ENCODE assay signal across 26 cellular contexts in the genomic region with DNA sequence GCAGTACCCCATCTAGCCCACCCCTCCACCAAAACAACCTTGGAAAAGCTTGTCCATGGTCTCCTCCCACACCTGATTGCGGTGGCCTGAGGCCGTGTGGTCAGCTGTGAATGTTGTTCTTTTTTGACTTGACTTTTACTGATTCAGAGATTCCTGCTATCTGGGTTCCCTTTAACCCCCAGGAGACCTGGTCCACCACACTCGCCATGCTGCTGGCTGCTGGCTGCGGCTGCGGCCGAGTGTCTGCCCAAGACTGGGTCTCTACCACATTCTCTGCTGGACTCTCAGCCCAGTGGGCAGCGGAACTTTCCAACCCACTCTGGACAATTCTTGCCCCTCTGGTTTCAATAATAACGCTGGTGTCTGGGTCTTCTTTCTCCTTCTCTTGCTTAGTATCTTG. TPM values are rescaled to one million over a fixed set of nuclear protein-coding genes. Genes with fewer than 3 reads are reported as not detected.
"Had no signal": no experiment of that assay in that cellular context is flagged by ENCODE, and none has a peak within 500 bp of the region (broad histone marks: within the 10 kb centered on the region; RNA-seq: fewer than 3 reads in every experiment).

No MANE protein-coding gene starts in this region.

- H3K27ac Mint-ChIP-seq: effector memory CD8-positive, alpha-beta T cell; mesothelial cell of epicardium; naive thymus-derived CD4-positive, alpha-beta T cell; nephron had no signal

- H3K4me1 Mint-ChIP-seq: mesothelial cell of epicardium; stimulated activated naive CD8-positive, alpha-beta T cell treated with anti-CD3 and anti-CD28 coated beads, Interleukin-15, amount 100 ng/mL, for 72 hours had no signal

- H3K4me2 ChIP-seq: hepatocyte had no signal

- ATAC-seq: effector memory CD8-positive, alpha-beta T cell; gastroesophageal sphincter; heart left ventricle; left cardiac atrium; left lung; naive thymus-derived CD4-positive, alpha-beta T cell; pancreas; right lobe of liver; stimulated activated naive CD8-positive, alpha-beta T cell treated with anti-CD3 and anti-CD28 coated beads, Interleukin-15, amount 100 ng/mL, for 72 hours had no signal

- H3K9me3 ChIP-seq: gastroesophageal sphincter, heart left ventricle, left lung, neutrophil, pancreas, right lobe of liver, testis, tibial artery, upper lobe of left lung had no signal

- H3K4me1 ChIP-seq: pancreas, right lobe of liver had no signal

- DNase-seq: cerebellar nuclear complex; cortex of kidney; effector memory CD8-positive, alpha-beta T cell; heart left ventricle; left cardiac atrium; left lung; mesenchymal stem cell; naive thymus-derived CD4-positive, alpha-beta T cell; pancreas; retina; right lobe of liver; small intestine; stimulated activated CD4-positive, alpha-beta T cell treated with anti-CD3 and anti-CD28 coated beads, Interleukin-1b, Interleukin-23, amount 100 ng/mL, for 48 hours; stimulated activated CD4-positive, alpha-beta T cell treated with anti-CD3 and anti-CD28 coated beads, Interleukin-4, amount 100 ng/mL, for 1 hour; stimulated activated CD8-positive, alpha-beta memory T cell treated with anti-CD3 and anti-CD28 coated beads, Interleukin-4, amount 100 ng/mL, for 48 hours; stimulated activated naive CD4-positive, alpha-beta T cell; stimulated activated naive CD8-positive, alpha-beta T cell treated with anti-CD3 and anti-CD28 coated beads, Interleukin-15, amount 100 ng/mL, for 72 hours; testis; tibial artery had no signal

- H3K4me3 ChIP-seq: gastroesophageal sphincter, heart left ventricle, hepatocyte, left lung, pancreas, right lobe of liver, testis, tibial artery, upper lobe of left lung had no signal

- H3K9me3 Mint-ChIP-seq: effector memory CD8-positive, alpha-beta T cell; mesothelial cell of epicardium; nephron; stimulated activated naive CD8-positive, alpha-beta T cell treated with anti-CD3 and anti-CD28 coated beads, Interleukin-15, amount 100 ng/mL, for 72 hours had no signal

- H3K79me2 ChIP-seq: hepatocyte had no signal

- H3K27me3 ChIP-seq: gastroesophageal sphincter, heart left ventricle, hepatocyte, pancreas, right lobe of liver, testis, tibial artery, upper lobe of left lung had no signal

- H3K27ac ChIP-seq: gastroesophageal sphincter, hepatocyte, left lung, neutrophil, pancreas, right lobe of liver, testis, upper lobe of left lung had no signal

- H3K36me3 Mint-ChIP-seq: mesothelial cell of epicardium; naive thymus-derived CD4-positive, alpha-beta T cell had no signal

- H3K4me3 Mint-ChIP-seq: effector memory CD8-positive, alpha-beta T cell; mesothelial cell of epicardium; naive thymus-derived CD4-positive, alpha-beta T cell; nephron; stimulated activated naive CD8-positive, alpha-beta T cell treated with anti-CD3 and anti-CD28 coated beads, Interleukin-15, amount 100 ng/mL, for 72 hours had no signal

- H2AFZ ChIP-seq: hepatocyte had no signal

- H3K36me3 ChIP-seq: gastroesophageal sphincter, left lung, neutrophil, pancreas, right lobe of liver, tibial artery, upper lobe of left lung had no signal

RNA-seq across cellular contexts. Expression of a gene that starts 28.4 kb away (rescaled TPM):
- total RNA-seq: naive thymus-derived CD4-positive, alpha-beta T cell; pulmonary artery endothelial cell had no signal
- polyA plus RNA-seq: naive thymus-derived CD4-positive, alpha-beta T cell had no signal
